ENCODE assay signal across 14 cellular contexts in genomic region chr10:24989867-24990266, GRCh38. TPM values are rescaled to one million over a fixed set of nuclear protein-coding genes. Genes with fewer than 3 reads are reported as not detected.
DNase-seq lines count a peak whose midpoint lies in the region; ATAC-seq and TF ChIP-seq lines count a peak whose summit lies in the region.
"Had no signal": no experiment of that assay in that cellular context is flagged by ENCODE, and none has a peak within 500 bp of the region (broad histone marks: within the 10 kb centered on the region; RNA-seq: fewer than 3 reads in every experiment).

No MANE protein-coding gene starts in this region.

- peaks cover 0 to 2% (median 0%) of the 10 kb centered on the region in 5 experiments for H3K9me3 Mint-ChIP-seq in brain
- H3K9me3 Mint-ChIP-seq in stimulated activated naive CD8-positive, alpha-beta T cell treated with anti-CD3 and anti-CD28 coated beads, Interleukin-15, amount 100 ng/mL, for 72 hours: no peaks in the 10 kb centered on the region
- H3K9me3 Mint-ChIP-seq: dendritic cell treated with granulocyte-macrophage colony-stimulating factor and Interleukin-4, amounts not matched to agents 40 ng/mL and 50 ng/mL, for 4 days; natural killer cell had no signal

- no peak overlapping the region for H3K4me2 ChIP-seq in DND-41 (ENCODE audit: insufficient read depth, low read length)
- H3K4me2 ChIP-seq in neural cell (ENCODE audit: low read length): no peak overlapping the region

- H3K4me3 ChIP-seq in DND-41 (ENCODE audit: low read depth in 1 of 2, low read length in 2 of 2) (no peak overlapping the region), neural cell (ENCODE audit: low read length) (no peak overlapping the region), spleen (no peak overlapping the region)
- H3K4me3 ChIP-seq: skin epidermis had no signal

- no peaks in the 10 kb centered on the region for H3K4me1 ChIP-seq in DND-41 (ENCODE audit: insufficient read depth, low read length)
- no peaks in the 10 kb centered on the region for H3K4me1 ChIP-seq in spleen

- intact Hi-C loops in spleen (cut with DNase I; ENCODE audit: low total_unique reads): loop anchor here (10.0 kb wide), 1 partner anchor 345 kb away; no protein-coding TSS in a partner anchor

- DNase-seq in DND-41 (no peak), LHCN-M2 (ENCODE audit: low read depth) (peak; percentile 8), spleen (no peak), GM19238 (ENCODE audit: insufficient read length, low spot score) (no peak), KBM-7 (no peak)
- no peak for DNase-seq in stimulated activated naive CD8-positive, alpha-beta T cell treated with anti-CD3 and anti-CD28 coated beads, Interleukin-15, amount 100 ng/mL, for 72 hours
- DNase-seq: activated CD4-positive, CD25-positive, alpha-beta regulatory T cell; Karpas-422; left colon; natural killer cell had no signal

- no peaks in the 10 kb centered on the region for H3K27me3 ChIP-seq in DND-41 (ENCODE audit: insufficient read depth, low read length, poor library complexity)
- H3K27me3 ChIP-seq in neural cell (ENCODE audit: insufficient read depth, low read depth, low read length): no peaks in the 10 kb centered on the region
- H3K27me3 ChIP-seq in spleen (replicated peaks in 1 of 7): peaks cover 0 to 4% (median 0%) of the 10 kb centered on the region in 7 donors

- H2AFZ ChIP-seq in DND-41 (ENCODE audit: low read depth, low read length) (no peak overlapping the region), neural cell (ENCODE audit: low read depth, low read length) (no peak overlapping the region)

- no peaks in the 10 kb centered on the region for H3K36me3 Mint-ChIP-seq in brain
- H3K36me3 Mint-ChIP-seq: natural killer cell had no signal

- TF ChIP-seq RAD21 in neural cell (conservative IDR thresholded peaks at IDR 0.05): peak; percentile 54

- H3K27me3 Mint-ChIP-seq in brain: no peaks in the 10 kb centered on the region
- no peaks in the 10 kb centered on the region for H3K27me3 Mint-ChIP-seq in stimulated activated naive CD8-positive, alpha-beta T cell treated with anti-CD3 and anti-CD28 coated beads, Interleukin-15, amount 100 ng/mL, for 72 hours

- H3K9me3 ChIP-seq in DND-41 (ENCODE audit: insufficient read depth, low read length, severe bottlenecking) (no peaks in the 10 kb centered on the region), neural cell (ENCODE audit: low read length) (no peaks in the 10 kb centered on the region), spleen (no peaks in the 10 kb centered on the region)

- TF ChIP-seq POLR2A in spleen (IDR thresholded peaks at IDR 0.05): no peak

- no peak for TF ChIP-seq EP300 in neural cell (conservative IDR thresholded peaks at IDR 0.05; ENCODE audit: poor library complexity, severe bottlenecking)

- peaks cover 31% of the 10 kb centered on the region for H3K4me1 Mint-ChIP-seq in brain
- H3K4me1 Mint-ChIP-seq in stimulated activated naive CD8-positive, alpha-beta T cell treated with anti-CD3 and anti-CD28 coated beads, Interleukin-15, amount 100 ng/mL, for 72 hours: no peaks in the 10 kb centered on the region
- H3K4me1 Mint-ChIP-seq: natural killer cell had no signal

- H3K9me2 ChIP-seq in neural cell (ENCODE audit: insufficient read depth, low read length): no peaks in the 10 kb centered on the region

- no peaks in the 10 kb centered on the region for H3F3A ChIP-seq in neural cell (ENCODE audit: insufficient read depth, low read length, poor library complexity, severe bottlenecking)

- H3K9ac ChIP-seq in DND-41 (ENCODE audit: low read depth, low read length) (no peak overlapping the region), neural cell (ENCODE audit: low read length) (no peak overlapping the region)

- H3K27ac Mint-ChIP-seq in brain: peak overlapping the region in 1 of 5 experiments; percentile 99
- H3K27ac Mint-ChIP-seq in stimulated activated naive CD8-positive, alpha-beta T cell treated with anti-CD3 and anti-CD28 coated beads, Interleukin-15, amount 100 ng/mL, for 72 hours: no peak overlapping the region
- H3K27ac Mint-ChIP-seq: dendritic cell treated with granulocyte-macrophage colony-stimulating factor and Interleukin-4, amounts not matched to agents 40 ng/mL and 50 ng/mL, for 4 days; natural killer cell had no signal

- H3K36me3 ChIP-seq in DND-41 (ENCODE audit: insufficient read depth, low read length) (no peaks in the 10 kb centered on the region), neural cell (ENCODE audit: insufficient read depth, low read length) (no peaks in the 10 kb centered on the region), spleen (no peaks in the 10 kb centered on the region)

- no peak for ATAC-seq in DND-41 (ENCODE audit: insufficient read depth, low read depth)
- ATAC-seq in stimulated activated naive CD8-positive, alpha-beta T cell treated with anti-CD3 and anti-CD28 coated beads, Interleukin-15, amount 100 ng/mL, for 72 hours: no peak
- ATAC-seq: left colon, natural killer cell had no signal

- H3K27ac ChIP-seq in DND-41 (ENCODE audit: low read length) (no peak overlapping the region), neural cell (ENCODE audit: low read length) (no peak overlapping the region), spleen (no peak overlapping the region)
- H3K27ac ChIP-seq: skin epidermis had no signal

- H4K20me1 ChIP-seq in DND-41 (ENCODE audit: insufficient read depth, low read length) (no peaks in the 10 kb centered on the region), neural cell (ENCODE audit: insufficient read depth) (no peaks in the 10 kb centered on the region)

- H3K79me2 ChIP-seq in DND-41 (ENCODE audit: insufficient read depth, low read length) (no peaks in the 10 kb centered on the region), neural cell (replicated peaks; ENCODE audit: insufficient read depth, low read length) (no peaks in the 10 kb centered on the region)

- no peak overlapping the region for H3K4me3 Mint-ChIP-seq in brain
- no peak overlapping the region for H3K4me3 Mint-ChIP-seq in stimulated activated naive CD8-positive, alpha-beta T cell treated with anti-CD3 and anti-CD28 coated beads, Interleukin-15, amount 100 ng/mL, for 72 hours
- H3K4me3 Mint-ChIP-seq: dendritic cell treated with granulocyte-macrophage colony-stimulating factor and Interleukin-4, amounts not matched to agents 40 ng/mL and 50 ng/mL, for 4 days; natural killer cell had no signal

- in situ Hi-C loops in KBM-7 (cut with MboI; ENCODE audit: low pct_unique_long_range_greater_than_20kb, low sequenced_read_pairs): no loop called here

- TF ChIP-seq CTCF in DND-41 (IDR thresholded peaks at IDR 0.05; ENCODE audit: borderline replicate concordance, extremely low read depth, low read length, poor library complexity, severe bottlenecking) (peak; percentile 10), brain (conservative IDR thresholded peaks at IDR 0.05) (peak; percentile 59), neural cell (IDR thresholded peaks at IDR 0.05; ENCODE audit: poor library complexity, severe bottlenecking) (peak; percentile 47), spleen (IDR thresholded peaks at IDR 0.05 in 8 of 11, conservative IDR thresholded peaks at IDR 0.05 in 3 of 11) (no peak)

- 15 to 37% (median 18%) methylated on average over 1 of the region's 1 CpG for WGBS in spleen, 5 donors

TF ChIP-seq in neural cell, 6 proteins besides CTCF, POLR2A, EP300 and RAD21 (continues in another document):
- TF ChIP-seq POLR2AphosphoS5 (IDR thresholded peaks at IDR 0.05) (no peak), MXI1 (conservative IDR thresholded peaks at IDR 0.05; ENCODE audit: poor library complexity, severe bottlenecking) (no peak), SMC3 (conservative IDR thresholded peaks at IDR 0.05; ENCODE audit: poor library complexity) (peak; percentile 61), TAF1 (IDR thresholded peaks at IDR 0.05; ENCODE audit: low read depth) (no peak)
- TF ChIP-seq, protein P1, sequence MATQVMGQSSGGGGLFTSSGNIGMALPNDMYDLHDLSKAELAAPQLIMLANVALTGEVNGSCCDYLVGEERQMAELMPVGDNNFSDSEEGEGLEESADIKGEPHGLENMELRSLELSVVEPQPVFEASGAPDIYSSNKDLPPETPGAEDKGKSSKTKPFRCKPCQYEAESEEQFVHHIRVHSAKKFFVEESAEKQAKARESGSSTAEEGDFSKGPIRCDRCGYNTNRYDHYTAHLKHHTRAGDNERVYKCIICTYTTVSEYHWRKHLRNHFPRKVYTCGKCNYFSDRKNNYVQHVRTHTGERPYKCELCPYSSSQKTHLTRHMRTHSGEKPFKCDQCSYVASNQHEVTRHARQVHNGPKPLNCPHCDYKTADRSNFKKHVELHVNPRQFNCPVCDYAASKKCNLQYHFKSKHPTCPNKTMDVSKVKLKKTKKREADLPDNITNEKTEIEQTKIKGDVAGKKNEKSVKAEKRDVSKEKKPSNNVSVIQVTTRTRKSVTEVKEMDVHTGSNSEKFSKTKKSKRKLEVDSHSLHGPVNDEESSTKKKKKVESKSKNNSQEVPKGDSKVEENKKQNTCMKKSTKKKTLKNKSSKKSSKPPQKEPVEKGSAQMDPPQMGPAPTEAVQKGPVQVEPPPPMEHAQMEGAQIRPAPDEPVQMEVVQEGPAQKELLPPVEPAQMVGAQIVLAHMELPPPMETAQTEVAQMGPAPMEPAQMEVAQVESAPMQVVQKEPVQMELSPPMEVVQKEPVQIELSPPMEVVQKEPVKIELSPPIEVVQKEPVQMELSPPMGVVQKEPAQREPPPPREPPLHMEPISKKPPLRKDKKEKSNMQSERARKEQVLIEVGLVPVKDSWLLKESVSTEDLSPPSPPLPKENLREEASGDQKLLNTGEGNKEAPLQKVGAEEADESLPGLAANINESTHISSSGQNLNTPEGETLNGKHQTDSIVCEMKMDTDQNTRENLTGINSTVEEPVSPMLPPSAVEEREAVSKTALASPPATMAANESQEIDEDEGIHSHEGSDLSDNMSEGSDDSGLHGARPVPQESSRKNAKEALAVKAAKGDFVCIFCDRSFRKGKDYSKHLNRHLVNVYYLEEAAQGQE (IDR thresholded peaks at IDR 0.05; ENCODE audit: borderline replicate concordance): no peak

RNA-seq across cellular contexts. Expression of gene ENKUR, which starts 26.1 kb away (rescaled TPM):
- total RNA-seq in LHCN-M2 (2014; rRNA removed) (not detected in 2 replicates), spleen (1 to 10 TPM in 1 of 7 donors, under 1 TPM in 3, not detected in 3; 0.32 to 1.1 (median 0.59) TPM)
- polyA plus RNA-seq in LHCN-M2 (2012): not detected
- polyA plus RNA-seq in brain (ENCODE audit: insufficient read depth, low read depth, low replicate concordance) (1.6 TPM), neural cell (1.5 and 2.6 TPM in 2 replicates), spleen (under 1 TPM; 0.03 to 0.22 (median 0.15) TPM)
- polyA minus RNA-seq in neural cell: 2.2 and 5.0 TPM in 2 replicates

RNA-seq across cellular contexts. Expression of gene THNSL1, which starts 26.5 kb away (rescaled TPM):
- total RNA-seq in LHCN-M2 (2014; rRNA removed) (6.0 and 7.9 TPM in 2 replicates), spleen (1 to 10 TPM; 2.2 to 4.3 (median 2.8) TPM)
- polyA plus RNA-seq in LHCN-M2 (2012): 1.9 TPM
- polyA plus RNA-seq in brain (ENCODE audit: insufficient read depth, low read depth, low replicate concordance) (5.3 TPM), neural cell (2.8 and 5.1 TPM in 2 replicates), spleen (1 to 10 TPM; 1.5 to 3.0 (median 2.6) TPM)
- 9.6 and 11.2 TPM in 2 replicates for polyA minus RNA-seq in neural cell

RNA-seq across cellular contexts. Expression of gene PRTFDC1, which starts 37.5 kb away (rescaled TPM):
- total RNA-seq in LHCN-M2 (2014; rRNA removed) (1.6 and 2.2 TPM in 2 replicates), spleen (1 to 10 TPM in 6 of 7 donors, under 1 TPM in 1; 0.85 to 3.8 (median 2.9) TPM)
- 1.3 TPM for polyA plus RNA-seq in LHCN-M2 (2012)
- polyA plus RNA-seq in brain (ENCODE audit: insufficient read depth, low read depth, low replicate concordance) (30.7 TPM), neural cell (3.4 and 4.5 TPM in 2 replicates), spleen (1 to 10 TPM; 1.7 to 3.1 (median 2.3) TPM)
- polyA minus RNA-seq in neural cell: 1.9 TPM in 2 replicates

Comparison
In these comparisons a context has a peak if more than half of its experiments do, and no peak if none do; other contexts are left out.
1. CTCF ChIP-seq: peak in DND-41 (single experiment), brain (2 of 2) and neural cell (single experiment); none in spleen (0 of 11).